ENCODE assay signal across 1 cellular context in genomic region chr5:37247496-37247895, GRCh38.
TF ChIP-seq lines count a peak whose summit lies in the region.

No MANE protein-coding gene starts in this region.

TF ChIP-seq in WTC11, 78 proteins besides CTCF, POLR2A, EP300 and RAD21 (continued from another document):
- no peak for TF ChIP-seq AR (CRISPR knock-in tag; IDR thresholded peaks at IDR 0.05)
TF ChIP-seq in WTC11: peak in this region for 0.
